ENCODE assay signal across 1 cellular context in the genomic region with DNA sequence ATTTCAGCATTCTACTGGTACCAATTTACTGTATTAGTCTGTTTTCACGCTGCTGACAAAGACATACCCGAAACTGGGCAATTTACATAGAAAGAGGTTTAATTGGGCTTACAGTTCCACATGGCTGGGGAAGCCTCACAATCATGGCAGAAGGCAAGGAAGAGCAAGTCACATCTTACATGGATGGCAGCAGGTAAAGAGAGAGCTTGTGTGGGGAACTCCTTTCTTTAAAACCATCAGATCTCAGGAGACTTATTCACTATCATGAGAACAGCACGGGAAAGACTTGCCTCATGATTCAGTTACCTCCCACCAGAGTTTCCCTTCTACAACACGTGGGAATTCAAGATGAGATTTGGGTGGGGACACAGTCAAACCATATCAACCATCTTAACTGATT.
TF ChIP-seq lines count a peak whose summit lies in the region.

No MANE protein-coding gene starts in this region.

TF ChIP-seq in K562, 482 proteins besides CTCF, POLR2A, EP300 and RAD21 (continued from another document):
- TF ChIP-seq ZNF431 (CRISPR knock-in tag; IDR thresholded peaks at IDR 0.05), result peak; percentile 94
- TF ChIP-seq CC2D1A (IDR thresholded peaks at IDR 0.05), result peak; percentile 15; the same call in 1 of the 2 replicates
